In the genomic region with DNA sequence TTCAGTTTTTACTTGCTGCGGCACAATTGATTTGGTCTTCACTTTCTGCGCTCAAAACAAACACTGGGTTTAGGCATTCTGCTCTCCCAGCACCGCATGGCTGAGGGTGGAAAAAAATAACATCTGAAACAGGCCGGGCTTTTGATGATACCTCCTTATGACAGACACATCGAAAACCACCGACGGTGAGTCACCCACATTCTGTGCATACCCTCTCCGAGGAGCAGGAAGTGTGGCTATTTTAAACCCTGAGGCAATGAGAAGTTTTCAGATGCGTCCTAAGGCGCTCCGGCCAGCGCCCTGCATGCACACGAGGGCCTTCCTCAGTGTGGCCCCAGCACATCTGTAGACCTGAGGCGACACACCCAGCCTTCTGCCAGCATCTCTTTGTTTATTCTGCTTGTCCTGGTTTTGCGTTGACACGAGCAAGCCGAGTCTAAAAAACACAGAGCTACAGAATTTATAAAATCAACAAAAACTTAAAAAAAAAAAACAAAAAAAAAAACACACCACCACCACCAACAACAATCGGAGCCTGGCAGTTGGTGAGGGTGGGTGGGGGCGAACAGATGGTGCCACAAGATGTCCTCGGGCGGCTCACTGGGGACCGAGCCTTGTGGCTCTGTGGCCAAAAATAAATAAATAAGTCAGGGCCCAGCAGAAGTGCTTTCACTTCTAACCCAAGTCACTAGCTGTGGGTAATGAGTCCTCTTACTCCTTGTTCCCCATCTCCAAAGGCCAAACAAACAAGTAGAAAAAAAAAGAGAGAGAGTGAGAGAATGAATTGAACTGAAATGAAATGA, we compare ENCODE assay signal across 1 cellular context.
A peak's percentile ranks its signal among the peaks of the same experiment; 100 is the strongest.
TF ChIP-seq lines count a peak whose summit lies in the region.

No MANE protein-coding gene starts in this region.

TF ChIP-seq in SK-N-SH, 30 proteins besides CTCF, POLR2A, EP300 and RAD21:
- TF ChIP-seq, protein P1, sequence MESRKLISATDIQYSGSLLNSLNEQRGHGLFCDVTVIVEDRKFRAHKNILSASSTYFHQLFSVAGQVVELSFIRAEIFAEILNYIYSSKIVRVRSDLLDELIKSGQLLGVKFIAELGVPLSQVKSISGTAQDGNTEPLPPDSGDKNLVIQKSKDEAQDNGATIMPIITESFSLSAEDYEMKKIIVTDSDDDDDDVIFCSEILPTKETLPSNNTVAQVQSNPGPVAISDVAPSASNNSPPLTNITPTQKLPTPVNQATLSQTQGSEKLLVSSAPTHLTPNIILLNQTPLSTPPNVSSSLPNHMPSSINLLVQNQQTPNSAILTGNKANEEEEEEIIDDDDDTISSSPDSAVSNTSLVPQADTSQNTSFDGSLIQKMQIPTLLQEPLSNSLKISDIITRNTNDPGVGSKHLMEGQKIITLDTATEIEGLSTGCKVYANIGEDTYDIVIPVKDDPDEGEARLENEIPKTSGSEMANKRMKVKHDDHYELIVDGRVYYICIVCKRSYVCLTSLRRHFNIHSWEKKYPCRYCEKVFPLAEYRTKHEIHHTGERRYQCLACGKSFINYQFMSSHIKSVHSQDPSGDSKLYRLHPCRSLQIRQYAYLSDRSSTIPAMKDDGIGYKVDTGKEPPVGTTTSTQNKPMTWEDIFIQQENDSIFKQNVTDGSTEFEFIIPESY (IDR thresholded peaks at IDR 0.05; ENCODE audit: borderline replicate concordance, low read depth) = peak; percentile 64; the same call in 1 of the 2 replicates
- TF ChIP-seq TAF1 (IDR thresholded peaks at IDR 0.05; ENCODE audit: borderline replicate concordance, low read depth, low read length) (peak; percentile 61; the same call in 1 of the 2 replicates), MXI1 (IDR thresholded peaks at IDR 0.05; ENCODE audit: low read depth, low read length) (peak; percentile 29; the same call in 1 of the 2 replicates), FOXM1 (IDR thresholded peaks at IDR 0.05; ENCODE audit: low read depth) (peak; percentile 73), JUND (IDR thresholded peaks at IDR 0.05) (peak; percentile 93), NRF1 (IDR thresholded peaks at IDR 0.05; ENCODE audit: low read depth, low read length) (no peak; the same call in 1 of the 2 replicates), FOXJ3 (CRISPR knock-in tag; IDR thresholded peaks at IDR 0.05) (no peak), FOSL2 (IDR thresholded peaks at IDR 0.05; ENCODE audit: borderline replicate concordance, low read depth) (peak; percentile 99), CHD2 (IDR thresholded peaks at IDR 0.05; ENCODE audit: low read length, partially characterized antibody) (no peak), RXRA (IDR thresholded peaks at IDR 0.05; ENCODE audit: borderline replicate concordance, low read depth) (peak; percentile 79), ELF1 (IDR thresholded peaks at IDR 0.05) (peak; percentile 78; the same call in 1 of the 2 replicates), SIN3A (IDR thresholded peaks at IDR 0.05; ENCODE audit: borderline replicate concordance, low read depth, low read length) (peak; percentile 77; the same call in 1 of the 2 replicates), TEAD4 (IDR thresholded peaks at IDR 0.05; ENCODE audit: borderline replicate concordance, insufficient read depth) (peak; percentile 99), RFX5 (IDR thresholded peaks at IDR 0.05; ENCODE audit: low read length) (no peak), MEF2A (IDR thresholded peaks at IDR 0.05; ENCODE audit: borderline replicate concordance, low read depth) (peak; percentile 99), POLR2AphosphoS5 (IDR thresholded peaks at IDR 0.05; ENCODE audit: low read depth, low read length) (peak; percentile 82), NFIC (IDR thresholded peaks at IDR 0.05; ENCODE audit: borderline replicate concordance) (peak; percentile 85), TCF12 (IDR thresholded peaks at IDR 0.05) (peak; percentile 89)
- TF ChIP-seq, protein P2, sequence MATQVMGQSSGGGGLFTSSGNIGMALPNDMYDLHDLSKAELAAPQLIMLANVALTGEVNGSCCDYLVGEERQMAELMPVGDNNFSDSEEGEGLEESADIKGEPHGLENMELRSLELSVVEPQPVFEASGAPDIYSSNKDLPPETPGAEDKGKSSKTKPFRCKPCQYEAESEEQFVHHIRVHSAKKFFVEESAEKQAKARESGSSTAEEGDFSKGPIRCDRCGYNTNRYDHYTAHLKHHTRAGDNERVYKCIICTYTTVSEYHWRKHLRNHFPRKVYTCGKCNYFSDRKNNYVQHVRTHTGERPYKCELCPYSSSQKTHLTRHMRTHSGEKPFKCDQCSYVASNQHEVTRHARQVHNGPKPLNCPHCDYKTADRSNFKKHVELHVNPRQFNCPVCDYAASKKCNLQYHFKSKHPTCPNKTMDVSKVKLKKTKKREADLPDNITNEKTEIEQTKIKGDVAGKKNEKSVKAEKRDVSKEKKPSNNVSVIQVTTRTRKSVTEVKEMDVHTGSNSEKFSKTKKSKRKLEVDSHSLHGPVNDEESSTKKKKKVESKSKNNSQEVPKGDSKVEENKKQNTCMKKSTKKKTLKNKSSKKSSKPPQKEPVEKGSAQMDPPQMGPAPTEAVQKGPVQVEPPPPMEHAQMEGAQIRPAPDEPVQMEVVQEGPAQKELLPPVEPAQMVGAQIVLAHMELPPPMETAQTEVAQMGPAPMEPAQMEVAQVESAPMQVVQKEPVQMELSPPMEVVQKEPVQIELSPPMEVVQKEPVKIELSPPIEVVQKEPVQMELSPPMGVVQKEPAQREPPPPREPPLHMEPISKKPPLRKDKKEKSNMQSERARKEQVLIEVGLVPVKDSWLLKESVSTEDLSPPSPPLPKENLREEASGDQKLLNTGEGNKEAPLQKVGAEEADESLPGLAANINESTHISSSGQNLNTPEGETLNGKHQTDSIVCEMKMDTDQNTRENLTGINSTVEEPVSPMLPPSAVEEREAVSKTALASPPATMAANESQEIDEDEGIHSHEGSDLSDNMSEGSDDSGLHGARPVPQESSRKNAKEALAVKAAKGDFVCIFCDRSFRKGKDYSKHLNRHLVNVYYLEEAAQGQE (IDR thresholded peaks at IDR 0.05; ENCODE audit: low read depth, low read length) = peak; percentile 65; the same call in 1 of the 2 replicates
- TF ChIP-seq, protein P3, sequence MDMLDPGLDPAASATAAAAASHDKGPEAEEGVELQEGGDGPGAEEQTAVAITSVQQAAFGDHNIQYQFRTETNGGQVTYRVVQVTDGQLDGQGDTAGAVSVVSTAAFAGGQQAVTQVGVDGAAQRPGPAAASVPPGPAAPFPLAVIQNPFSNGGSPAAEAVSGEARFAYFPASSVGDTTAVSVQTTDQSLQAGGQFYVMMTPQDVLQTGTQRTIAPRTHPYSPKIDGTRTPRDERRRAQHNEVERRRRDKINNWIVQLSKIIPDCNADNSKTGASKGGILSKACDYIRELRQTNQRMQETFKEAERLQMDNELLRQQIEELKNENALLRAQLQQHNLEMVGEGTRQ (IDR thresholded peaks at IDR 0.05; ENCODE audit: borderline replicate concordance, low read depth, low read length) = no peak
- TF ChIP-seq, protein P4, sequence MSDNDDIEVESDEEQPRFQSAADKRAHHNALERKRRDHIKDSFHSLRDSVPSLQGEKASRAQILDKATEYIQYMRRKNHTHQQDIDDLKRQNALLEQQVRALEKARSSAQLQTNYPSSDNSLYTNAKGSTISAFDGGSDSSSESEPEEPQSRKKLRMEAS (IDR thresholded peaks at IDR 0.05; ENCODE audit: low read depth) = peak; percentile 93
- TF ChIP-seq, protein P5, sequence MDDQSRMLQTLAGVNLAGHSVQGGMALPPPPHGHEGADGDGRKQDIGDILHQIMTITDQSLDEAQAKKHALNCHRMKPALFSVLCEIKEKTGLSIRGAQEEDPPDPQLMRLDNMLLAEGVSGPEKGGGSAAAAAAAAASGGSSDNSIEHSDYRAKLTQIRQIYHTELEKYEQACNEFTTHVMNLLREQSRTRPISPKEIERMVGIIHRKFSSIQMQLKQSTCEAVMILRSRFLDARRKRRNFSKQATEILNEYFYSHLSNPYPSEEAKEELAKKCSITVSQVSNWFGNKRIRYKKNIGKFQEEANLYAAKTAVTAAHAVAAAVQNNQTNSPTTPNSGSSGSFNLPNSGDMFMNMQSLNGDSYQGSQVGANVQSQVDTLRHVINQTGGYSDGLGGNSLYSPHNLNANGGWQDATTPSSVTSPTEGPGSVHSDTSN (IDR thresholded peaks at IDR 0.05) = peak; percentile 95
- TF ChIP-seq, protein P6, sequence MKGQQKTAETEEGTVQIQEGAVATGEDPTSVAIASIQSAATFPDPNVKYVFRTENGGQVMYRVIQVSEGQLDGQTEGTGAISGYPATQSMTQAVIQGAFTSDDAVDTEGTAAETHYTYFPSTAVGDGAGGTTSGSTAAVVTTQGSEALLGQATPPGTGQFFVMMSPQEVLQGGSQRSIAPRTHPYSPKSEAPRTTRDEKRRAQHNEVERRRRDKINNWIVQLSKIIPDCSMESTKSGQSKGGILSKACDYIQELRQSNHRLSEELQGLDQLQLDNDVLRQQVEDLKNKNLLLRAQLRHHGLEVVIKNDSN (IDR thresholded peaks at IDR 0.05; ENCODE audit: borderline replicate concordance, low read depth) = no peak
TF ChIP-seq in SK-N-SH: peak in this region for 17.
